22 cellular contexts compared by ENCODE assay signal in the genomic region with DNA sequence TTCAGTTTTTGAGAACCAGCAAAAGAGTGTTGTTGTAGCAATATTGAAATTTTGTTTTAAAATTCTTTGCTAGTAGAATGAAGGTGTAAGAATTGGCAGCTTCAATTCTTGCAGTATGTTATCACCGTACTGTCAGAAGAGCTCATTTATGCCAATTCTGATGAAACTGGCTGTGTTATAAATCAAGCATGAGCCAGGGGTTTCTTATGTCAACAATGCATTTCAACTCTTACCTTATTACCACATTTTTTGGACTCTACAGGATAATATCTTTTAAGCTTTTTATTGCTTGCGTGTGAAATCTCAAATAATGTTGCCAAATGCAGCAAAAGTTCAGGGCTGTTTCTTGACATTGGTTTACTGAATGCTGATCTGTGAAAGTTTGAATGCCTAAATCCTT.
"Had no signal": no experiment of that assay in that cellular context is flagged by ENCODE, and none has a peak within 500 bp of the region (broad histone marks: within the 10 kb centered on the region; RNA-seq: fewer than 3 reads in every experiment).

No MANE protein-coding gene starts in this region.

- H3K4me3 Mint-ChIP-seq: dendritic cell treated with granulocyte-macrophage colony-stimulating factor and Interleukin-4, amounts not matched to agents 40 ng/mL and 50 ng/mL, for 4 days; effector memory CD8-positive, alpha-beta T cell; naive thymus-derived CD8-positive, alpha-beta T cell had no signal

- H3K27ac Mint-ChIP-seq: dendritic cell treated with granulocyte-macrophage colony-stimulating factor and Interleukin-4, amounts not matched to agents 40 ng/mL and 50 ng/mL, for 4 days; effector memory CD8-positive, alpha-beta T cell; naive thymus-derived CD8-positive, alpha-beta T cell had no signal

- H3K27ac ChIP-seq: epithelial cell of prostate, esophagus muscularis mucosa, right atrium auricular region, sigmoid colon, tibial artery, upper lobe of left lung, vagina had no signal

- H3K9me3 Mint-ChIP-seq: dendritic cell treated with granulocyte-macrophage colony-stimulating factor and Interleukin-4, amounts not matched to agents 40 ng/mL and 50 ng/mL, for 4 days; effector memory CD8-positive, alpha-beta T cell had no signal

- DNase-seq: effector memory CD8-positive, alpha-beta T cell; foreskin melanocyte; head of caudate nucleus; hippocampal formation; kidney glomerular epithelial cell; mucosa of descending colon; naive thymus-derived CD8-positive, alpha-beta T cell; posterior cingulate gyrus; sigmoid colon; small intestine; stimulated activated CD4-positive, alpha-beta T cell treated with anti-CD3 and anti-CD28 coated beads, Interleukin-12 subunit alpha, Interleukin-12 subunit beta, amount 100 ng/mL, for 4 hours; stimulated activated CD4-positive, alpha-beta T cell treated with anti-CD3 and anti-CD28 coated beads, Interleukin-2, amount 100 ng/mL, for 48 hours; stimulated activated naive CD4-positive, alpha-beta T cell treated with Interleukin-2 at 50 U/mL for 16 hours; tibial artery; upper lobe of left lung had no signal

- H3K9me3 ChIP-seq: esophagus muscularis mucosa, mucosa of descending colon, right atrium auricular region, sigmoid colon, tibial artery, upper lobe of left lung, vagina had no signal

- ATAC-seq: effector memory CD8-positive, alpha-beta T cell; mucosa of descending colon; naive thymus-derived CD8-positive, alpha-beta T cell had no signal

- H3K27me3 ChIP-seq: esophagus muscularis mucosa, right atrium auricular region, sigmoid colon, tibial artery, upper lobe of left lung, vagina had no signal

- H3K36me3 Mint-ChIP-seq: naive thymus-derived CD8-positive, alpha-beta T cell had no signal

- H3K4me1 Mint-ChIP-seq: naive thymus-derived CD8-positive, alpha-beta T cell had no signal

- H3K4me3 ChIP-seq: esophagus muscularis mucosa, mucosa of descending colon, right atrium auricular region, sigmoid colon, tibial artery, upper lobe of left lung, vagina had no signal

- FAIRE-seq: colon, islet of Langerhans, small intestine had no signal

- H3K36me3 ChIP-seq: esophagus muscularis mucosa, right atrium auricular region, sigmoid colon, tibial artery, upper lobe of left lung, vagina had no signal

- H3K4me1 ChIP-seq: esophagus muscularis mucosa, right atrium auricular region, sigmoid colon, tibial artery, upper lobe of left lung, vagina had no signal

- H3K27me3 Mint-ChIP-seq: dendritic cell treated with granulocyte-macrophage colony-stimulating factor and Interleukin-4, amounts not matched to agents 40 ng/mL and 50 ng/mL, for 4 days; effector memory CD8-positive, alpha-beta T cell; naive thymus-derived CD8-positive, alpha-beta T cell had no signal
